Comparison of ENCODE assay signal across 21 cellular contexts in the genomic region with DNA sequence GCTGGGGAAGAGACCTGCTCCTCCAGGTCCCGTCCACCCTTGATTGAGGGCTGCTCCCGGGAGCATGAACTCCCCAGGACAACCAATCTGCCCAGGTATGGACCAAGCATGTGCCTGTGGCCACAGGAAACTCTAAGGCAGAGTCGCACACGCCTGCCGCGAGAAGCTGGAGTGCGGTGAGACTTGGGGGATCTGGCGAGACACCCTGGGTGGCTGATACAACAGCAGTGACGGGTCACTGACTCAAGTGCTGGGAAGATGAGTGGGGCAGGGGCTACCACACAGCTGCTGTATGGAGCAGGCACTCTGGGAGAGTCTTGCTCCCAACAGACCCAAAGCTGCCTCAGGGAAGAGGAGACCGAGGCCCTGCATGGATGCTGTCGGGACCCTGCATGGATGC.
"Had no signal": no experiment of that assay in that cellular context is flagged by ENCODE, and none has a peak within 500 bp of the region (broad histone marks: within the 10 kb centered on the region; RNA-seq: fewer than 3 reads in every experiment).

No MANE protein-coding gene starts in this region.

- H3K4me3 Mint-ChIP-seq: naive B cell, nephron progenitor cell, type B pancreatic cell had no signal

- H3K4me1 Mint-ChIP-seq: naive B cell, nephron progenitor cell had no signal

- FAIRE-seq: urothelium cell line had no signal

- H3K4me2 ChIP-seq: hepatocyte, smooth muscle cell had no signal

- H3K36me3 Mint-ChIP-seq: naive B cell, type B pancreatic cell had no signal

- H3K79me2 ChIP-seq: hepatocyte had no signal

- H3K9me3 ChIP-seq: ovary, suprapubic skin, thyroid gland had no signal

- H3K4me3 ChIP-seq: dorsolateral prefrontal cortex, hepatocyte, lung, ovary, smooth muscle cell, suprapubic skin, thyroid gland had no signal

- H3K4me1 ChIP-seq: suprapubic skin, thyroid gland had no signal

- H3K36me3 ChIP-seq: ovary, suprapubic skin, thyroid gland had no signal

- H2AFZ ChIP-seq: hepatocyte had no signal

- H3K27ac ChIP-seq: dorsolateral prefrontal cortex, hepatocyte, ovary, suprapubic skin, thyroid gland had no signal

- H3K27me3 ChIP-seq: dorsolateral prefrontal cortex, hepatocyte, ovary, suprapubic skin, thyroid gland had no signal

- ATAC-seq: left colon; left ventricle myocardium superior; right cardiac atrium; stimulated activated naive CD8-positive, alpha-beta T cell treated with anti-CD3 and anti-CD28 coated beads, Interleukin-15, Interleukin-2, amounts not matched to agents 100 U/mL and 50 U/mL, for 24 hours had no signal

- H3K27ac Mint-ChIP-seq: nephron progenitor cell, progenitor cell of endocrine pancreas, type B pancreatic cell had no signal

- H3K9me3 Mint-ChIP-seq: type B pancreatic cell had no signal

- DNase-seq: cortex of kidney; dorsolateral prefrontal cortex; effector CD8-positive, alpha-beta T cell; foreskin melanocyte; left colon; left ventricle myocardium superior; mesenchymal stem cell; naive B cell; nephron progenitor cell; ovary; right cardiac atrium; stimulated activated CD4-positive, alpha-beta T cell treated with anti-CD3 and anti-CD28 coated beads, Interleukin-2, amount 100 ng/mL, for 48 hours; stimulated activated naive CD8-positive, alpha-beta T cell treated with anti-CD3 and anti-CD28 coated beads, Interleukin-15, Interleukin-2, amounts not matched to agents 100 U/mL and 50 U/mL, for 24 hours; thyroid gland had no signal
